ENCODE assay signal across 8 cellular contexts in the genomic region with DNA sequence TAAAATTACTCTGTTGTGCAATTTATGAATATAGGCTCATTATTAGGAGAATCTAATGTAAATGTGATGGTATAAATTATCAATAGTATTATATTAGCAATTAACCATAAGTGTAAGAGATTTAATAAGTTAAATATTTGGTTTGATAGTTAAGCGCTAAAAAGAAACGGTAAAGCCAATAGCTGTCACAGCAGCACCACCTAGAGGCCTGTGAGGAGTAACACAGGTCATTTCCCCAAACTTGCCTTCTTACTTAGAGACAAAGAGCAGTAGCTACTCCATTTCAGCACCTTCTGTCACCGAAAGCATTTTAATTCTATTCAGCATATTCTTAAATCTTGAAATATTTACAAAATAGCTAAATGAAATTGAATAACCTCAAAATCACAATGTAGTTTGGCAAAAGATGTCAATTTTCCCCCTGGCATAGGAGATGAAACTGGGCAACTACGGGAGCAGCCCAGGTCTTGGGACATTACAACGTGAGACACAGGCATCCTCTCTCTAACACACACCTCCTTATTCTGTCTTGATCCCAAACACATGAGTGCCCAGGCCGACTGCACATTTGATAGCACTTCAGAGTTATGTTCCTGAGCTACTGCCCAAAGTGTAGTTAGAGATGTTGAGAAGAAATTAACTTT. TPM values are rescaled to one million over a fixed set of nuclear protein-coding genes. Genes with fewer than 3 reads are reported as not detected.
A peak's percentile ranks its signal among the peaks of the same experiment; 100 is the strongest.
DNase-seq lines count a peak whose midpoint lies in the region; ATAC-seq and TF ChIP-seq lines count a peak whose summit lies in the region.

No MANE protein-coding gene starts in this region.

- WGBS in right lobe of liver (ENCODE audit: insufficient coverage, low coverage, low lambda C conversion rate, missing lambda C conversion rate): 18% methylated on average over 6 of the region's 6 CpGs

- no peaks in the 10 kb centered on the region for H3K4me1 ChIP-seq in right lobe of liver

- TF ChIP-seq CTCF in VCaP (conservative IDR thresholded peaks at IDR 0.05) (peak; percentile 78), right lobe of liver (IDR thresholded peaks at IDR 0.05) (peak; percentile 82 to 92 (median 88))

- no peaks in the 10 kb centered on the region for H3K9me3 ChIP-seq in right lobe of liver

- H3K36me3 ChIP-seq in right lobe of liver: no peaks in the 10 kb centered on the region

- intact Hi-C loops in right lobe of liver (cut with DNase I): no loop called here

- ATAC-seq in GM21526 (IDR thresholded peaks at IDR 0.05; ENCODE audit: low FRiP score, unreplicated experiment): peak; percentile 69
- peak; percentile 92 to 96 (median 94) for ATAC-seq in right lobe of liver
- no peak for ATAC-seq in GM19324 (IDR thresholded peaks at IDR 0.05; ENCODE audit: low FRiP score, unreplicated experiment)

- H3K27ac ChIP-seq in VCaP (no peak overlapping the region), right lobe of liver (no peak overlapping the region)

- DNase-seq in DMS 273 treated with DMSO at 0.1 percent for 48 hours (lab: John Stamatoyannopoulos, UW): peak; percentile 25
- DNase-seq in NCI-H1092 treated with DMSO at 0.1 percent for 48 hours (lab: John Stamatoyannopoulos, UW): peak; percentile 17
- peak; percentile 81 for DNase-seq in cerebellar cortex (ENCODE audit: low spot score)
- peak in 2 of 3 donors; percentile 27 to 57 for DNase-seq in right lobe of liver
- DNase-seq in stimulated activated CD8-positive, alpha-beta memory T cell treated with anti-CD3 and anti-CD28 coated beads, Interleukin-15, amount 100 ng/mL, for 1 hour (ENCODE audit: low read depth): peak; percentile 15

- H3K4me3 ChIP-seq in right lobe of liver: peak overlapping the region in 2 of 3 donors; percentile 14 to 22

- no peaks in the 10 kb centered on the region for H3K27me3 ChIP-seq in right lobe of liver

- no peak for TF ChIP-seq POLR2A in right lobe of liver (IDR thresholded peaks at IDR 0.05)

RNA-seq across cellular contexts. Expression of gene DYNLRB2, which starts 14.3 kb away (rescaled TPM):
- under 1 TPM in 2 of 6 experiments, not detected in 4; 0.47 to 0.64 TPM for total RNA-seq in right lobe of liver

Comparison
In these comparisons a context has a peak if more than half of its experiments do, and no peak if none do; other contexts are left out.
1. DNase-seq: peak in every context shown above with its lines; median percentile 81 in cerebellar cortex; 42 in right lobe of liver; 25 in DMS 273 treated with DMSO at 0.1 percent for 48 hours; 17 in NCI-H1092 treated with DMSO at 0.1 percent for 48 hours; 15 in stimulated activated CD8-positive, alpha-beta memory T cell treated with anti-CD3 and anti-CD28 coated beads, Interleukin-15, amount 100 ng/mL, for 1 hour.